9 cellular contexts compared by ENCODE assay signal in the genomic region with DNA sequence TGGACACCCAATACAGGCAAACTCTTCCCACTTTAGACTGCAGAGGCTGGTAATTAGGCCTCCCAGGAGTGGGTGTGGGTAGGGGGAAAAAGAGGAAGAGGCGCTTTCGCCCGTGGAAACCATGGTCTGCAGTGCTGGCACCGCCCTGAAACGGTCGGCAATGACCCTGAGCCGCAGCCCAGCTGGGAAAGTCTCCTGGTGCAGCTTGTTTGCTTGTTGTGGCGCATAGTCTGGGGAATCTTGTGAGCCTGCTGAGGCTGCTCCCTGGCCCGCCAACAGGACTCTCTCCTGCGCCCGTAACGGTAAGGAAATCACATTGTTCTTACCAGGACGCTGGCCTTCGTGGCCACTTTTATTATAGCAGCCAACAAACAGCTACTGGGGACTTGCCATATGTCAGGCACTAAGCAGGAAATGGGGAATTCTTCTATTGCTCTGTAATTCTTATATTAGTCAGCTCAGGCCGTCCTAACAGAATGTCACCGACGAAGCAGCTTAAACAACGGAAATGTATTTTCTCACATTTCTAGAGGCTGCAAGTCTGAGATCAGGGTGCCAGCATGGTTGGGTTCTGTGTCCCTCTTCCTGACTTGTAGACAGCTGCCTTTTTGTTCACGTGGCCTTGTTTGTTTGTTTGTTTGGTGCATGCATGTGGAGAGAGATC. TPM values are rescaled to one million over a fixed set of nuclear protein-coding genes. Genes with fewer than 3 reads are reported as not detected.
A peak's percentile ranks its signal among the peaks of the same experiment; 100 is the strongest.
DNase-seq lines count a peak whose midpoint lies in the region; ATAC-seq and FAIRE-seq lines count a peak whose summit lies in the region.
"Had no signal": no experiment of that assay in that cellular context is flagged by ENCODE, and none has a peak within 500 bp of the region (broad histone marks: within the 10 kb centered on the region; RNA-seq: fewer than 3 reads in every experiment).

No MANE protein-coding gene starts in this region.

- no peak overlapping the region for H3K4me3 ChIP-seq in ACC112 (ENCODE audit: low read depth, low read length)
- no peak overlapping the region for H3K4me3 ChIP-seq in aorta (ENCODE audit: low read length in 2 of 2)
- no peak overlapping the region for H3K4me3 ChIP-seq in CD4-positive, alpha-beta memory T cell (ENCODE audit: low read length in 2 of 2)

- H3K36me3 ChIP-seq in ACC112 (ENCODE audit: insufficient read depth, low read length): no peaks in the 10 kb centered on the region
- H3K36me3 ChIP-seq in aorta (ENCODE audit: control insufficient read depth in 1 of 2, insufficient read depth in 2 of 2, low read length in 1 of 2): no peaks in the 10 kb centered on the region
- no peaks in the 10 kb centered on the region for H3K36me3 ChIP-seq in CD4-positive, alpha-beta memory T cell (ENCODE audit: insufficient read depth, low read length)

- no peaks in the 10 kb centered on the region for H3K27me3 ChIP-seq in ACC112 (ENCODE audit: insufficient read depth, low read length)
- H3K27me3 ChIP-seq in aorta (ENCODE audit: control insufficient read depth in 1 of 2, insufficient read depth in 2 of 2, low read length in 1 of 2): no peaks in the 10 kb centered on the region
- no peaks in the 10 kb centered on the region for H3K27me3 ChIP-seq in CD4-positive, alpha-beta memory T cell (ENCODE audit: insufficient read depth, low read length)

- POLR2A ChIA-PET in CD4-positive, alpha-beta memory T cell (lab: Charles Lee; ENCODE audit: partially characterized antibody): no interaction called here

- FAIRE-seq in RCC 7860 (lab: Jason Lieb, UNC) (no peak), frontal cortex (lab: Jason Lieb, UNC) (no peak)

- H3K27ac ChIP-seq in ACC112 (ENCODE audit: low read depth, low read length): no peak overlapping the region
- H3K27ac ChIP-seq in aorta (ENCODE audit: low read depth in 1 of 2, low read length in 2 of 2): peak overlapping the region in 1 of 2 donors; percentile 66
- no peak overlapping the region for H3K27ac ChIP-seq in CD4-positive, alpha-beta memory T cell (ENCODE audit: low read depth, low read length)

- H2AFZ ChIP-seq in ACC112 (ENCODE audit: low read length, unreplicated experiment): peak overlapping the region; percentile 39

- intact Hi-C loops in left ventricle myocardium superior (cut with micrococcal nuclease): no loop called here
- intact Hi-C loops in aorta (cut with DNase I): loop anchor here in 1 of 2 donors (5.0 kb wide), 1 partner anchor 226 kb away; no protein-coding TSS in a partner anchor
- intact Hi-C loops in CD4-positive, alpha-beta memory T cell (cut with micrococcal nuclease): no loop called here

- WGBS in aorta, 2 donors: 18 to 24% methylated on average over 19 of the region's 19 CpGs

- ATAC-seq in GM19463 (IDR thresholded peaks at IDR 0.05; ENCODE audit: unreplicated experiment): peak; percentile 75
- peak; percentile 30 for ATAC-seq in left ventricle myocardium superior
- peak; percentile 39 for ATAC-seq in aorta (ENCODE audit: low FRiP score)

- CTCF ChIA-PET in CD4-positive, alpha-beta memory T cell (lab: Charles Lee; ENCODE audit: partially characterized antibody): no interaction called here

- H3K27me3 Mint-ChIP-seq in CD4-positive, alpha-beta memory T cell: peaks cover 0 to 1% of the 10 kb centered on the region in 2 donors

- H3K4me1 ChIP-seq in ACC112 (ENCODE audit: control insufficient read depth, insufficient read depth, low read length, unreplicated experiment): peaks cover 11% of the 10 kb centered on the region
- H3K4me1 ChIP-seq in aorta (ENCODE audit: control insufficient read depth in 1 of 2, insufficient read depth in 2 of 2, low read length in 2 of 2): no peaks in the 10 kb centered on the region
- no peaks in the 10 kb centered on the region for H3K4me1 ChIP-seq in CD4-positive, alpha-beta memory T cell (ENCODE audit: insufficient read depth, low read length)

- no peaks in the 10 kb centered on the region for H3K9me3 Mint-ChIP-seq in CD4-positive, alpha-beta memory T cell
- H3K9me3 Mint-ChIP-seq: nephron had no signal

- no peaks in the 10 kb centered on the region for H3K79me2 ChIP-seq in ACC112 (ENCODE audit: control insufficient read depth, insufficient read depth, low read length, unreplicated experiment)

- no peaks in the 10 kb centered on the region for H3K9me3 ChIP-seq in aorta (ENCODE audit: control insufficient read depth, low read length)
- no peaks in the 10 kb centered on the region for H3K9me3 ChIP-seq in CD4-positive, alpha-beta memory T cell (ENCODE audit: control insufficient read depth in 1 of 2, low read length in 2 of 2)

- DNase-seq in RCC 7860 (ENCODE audit: low spot score) (peak; percentile 17), left ventricle myocardium superior (peak; percentile 56), aorta (peak; percentile 62 to 75), frontal cortex (ENCODE audit: low spot score in 2 of 2) (no peak)
- DNase-seq in CD4-positive, alpha-beta memory T cell: no peak
- DNase-seq in stimulated activated CD4-positive, alpha-beta T cell treated with anti-CD3 and anti-CD28 coated beads, Interleukin-2, amount 100 ng/mL, for 48 hours: no peak

- H3K4me1 Mint-ChIP-seq in CD4-positive, alpha-beta memory T cell: peaks cover 0 to 9% (median 4%) of the 10 kb centered on the region in 4 donors
- H3K4me1 Mint-ChIP-seq: nephron had no signal

- H3K27ac Mint-ChIP-seq in CD4-positive, alpha-beta memory T cell: peak overlapping the region in 2 of 7 donors; percentile 50 to 68

- H3K4me3 Mint-ChIP-seq in CD4-positive, alpha-beta memory T cell: no peak overlapping the region
- H3K4me3 Mint-ChIP-seq: nephron had no signal

- H3K36me3 Mint-ChIP-seq in CD4-positive, alpha-beta memory T cell: no peaks in the 10 kb centered on the region

RNA-seq across cellular contexts. Expression of a gene that starts 52.5 kb away (rescaled TPM):
- 14.7 TPM for total RNA-seq in left ventricle myocardium superior
- 10 to 100 TPM; 49.1 to 53.8 TPM for total RNA-seq in aorta
- polyA plus RNA-seq in aorta: 10 to 100 TPM; 10.5 to 11.0 TPM
- total RNA-seq in frontal cortex: under 0.01 TPM
- 10 to 100 TPM; 66.9 to 74.9 TPM for total RNA-seq in CD4-positive, alpha-beta memory T cell
- polyA plus RNA-seq in CD4-positive, alpha-beta memory T cell: 10 to 100 TPM in 1 of 2 donors, 1 to 10 TPM in 1; 4.0 to 25.0 TPM

Comparison
In these comparisons a context has a peak if more than half of its experiments do, and no peak if none do; other contexts are left out.
1. DNase-seq: peak in RCC 7860 (single experiment), left ventricle myocardium superior (single experiment) and aorta (2 of 2); none in frontal cortex (0 of 2), CD4-positive, alpha-beta memory T cell (0 of 5) and stimulated activated CD4-positive, alpha-beta T cell treated with anti-CD3 and anti-CD28 coated beads, Interleukin-2, amount 100 ng/mL, for 48 hours (0 of 2).
2. RNA of a gene that starts 52.5 kb away (total RNA-seq): 66.9 to 74.9 TPM in CD4-positive, alpha-beta memory T cell, 49.1 to 53.8 TPM in aorta and 14.7 TPM in left ventricle myocardium superior (single experiment); under 0.01 TPM in frontal cortex (single experiment); every median in the first group is over 10 times any median in the second.
3. Peak in every context shown above with its lines, with median percentiles within 50 percentile points of each other: ATAC-seq.